ENCODE assay signal across 1 cellular context in genomic region chr1:241849345-241849695, GRCh38.
TF ChIP-seq lines count a peak whose summit lies in the region.

No MANE protein-coding gene starts in this region.

TF ChIP-seq in HEK293, 187 proteins besides CTCF, POLR2A, EP300 and RAD21 (continued from another document):
- TF ChIP-seq ZNF449 (tag by site-specific recombination; IDR thresholded peaks at IDR 0.05) (no peak), ZNF2 (tag by site-specific recombination; IDR thresholded peaks at IDR 0.05) (0 out of 2 replicates have a peak, but pooled peaks have one; percentile 7), ZNF404 (tag by site-specific recombination; IDR thresholded peaks at IDR 0.05) (no peak), PRDM1 (tag by site-specific recombination; IDR thresholded peaks at IDR 0.05) (peak; percentile 18; the same call in 1 of the 2 replicates), ZNF121 (tag by site-specific recombination; IDR thresholded peaks at IDR 0.05) (no peak)
